16 cellular contexts compared by ENCODE assay signal in genomic region chr5:124832510-124832909, GRCh38.
"Had no signal": no experiment of that assay in that cellular context is flagged by ENCODE, and none has a peak within 500 bp of the region (broad histone marks: within the 10 kb centered on the region; RNA-seq: fewer than 3 reads in every experiment).

No MANE protein-coding gene starts in this region.

- DNase-seq: effector CD4-positive, alpha-beta T cell; heart right ventricle; hypothalamus; kidney glomerular epithelial cell; mesendoderm; naive B cell; spleen; stimulated activated CD4-positive, alpha-beta T cell treated with anti-CD3 and anti-CD28 coated beads, Interleukin-15, amount 100 ng/mL, for 24 hours; stimulated activated CD4-positive, alpha-beta T cell treated with anti-CD3 and anti-CD28 coated beads, Interleukin-1b, Interleukin-23, amount 100 ng/mL, for 48 hours; stimulated activated CD4-positive, alpha-beta T cell treated with anti-CD3 and anti-CD28 coated beads, Interleukin-4, amount 100 ng/mL, for 24 hours; tibial artery; upper lobe of left lung; uterus had no signal

- H3K36me3 ChIP-seq: heart right ventricle, spleen, tibial artery, upper lobe of left lung, uterus had no signal

- H3K27ac ChIP-seq: heart right ventricle, tibial artery, upper lobe of left lung, uterus had no signal

- H3K9me3 ChIP-seq: tibial artery, uterus had no signal

- H3K4me1 ChIP-seq: tibial artery, upper lobe of left lung, uterus had no signal

- H3K4me3 ChIP-seq: heart right ventricle, spleen, tibial artery, upper lobe of left lung, uterus had no signal

- ATAC-seq: esophagus mucosa; heart right ventricle; sciatic nerve; stimulated activated memory B cell treated with anti-CD40 and anti-IgM and Interleukin-4, amounts not matched to agents 10 μg/mL and 1 μg/mL and 100 μg/mL, for 72 hours had no signal

- H3K27me3 ChIP-seq: heart right ventricle, spleen, tibial artery, upper lobe of left lung, uterus had no signal
